24 cellular contexts compared by ENCODE assay signal in genomic region chr15:40812721-40813425, GRCh38. TPM values are rescaled to one million over a fixed set of nuclear protein-coding genes. Genes with fewer than 3 reads are reported as not detected.
"Had no signal": no experiment of that assay in that cellular context is flagged by ENCODE, and none has a peak within 500 bp of the region (broad histone marks: within the 10 kb centered on the region; RNA-seq: fewer than 3 reads in every experiment).

No MANE protein-coding gene starts in this region.

- H3K4me3 Mint-ChIP-seq: natural killer cell; stimulated activated naive CD8-positive, alpha-beta T cell treated with anti-CD3 and anti-CD28 coated beads, Interleukin-15, Interleukin-2, amounts not matched to agents 100 ng/mL and 50 ng/mL, for 24 hours had no signal

- H3K27ac Mint-ChIP-seq: natural killer cell; stimulated activated naive CD8-positive, alpha-beta T cell treated with anti-CD3 and anti-CD28 coated beads, Interleukin-15, Interleukin-2, amounts not matched to agents 100 ng/mL and 50 ng/mL, for 24 hours had no signal

- H3K27ac ChIP-seq: coronary artery, heart left ventricle, psoas muscle, right lobe of liver, tibial nerve had no signal

- H3K9me3 ChIP-seq: heart left ventricle, psoas muscle, right lobe of liver, tibial nerve had no signal

- H3K4me3 ChIP-seq: coronary artery, heart left ventricle, psoas muscle, right lobe of liver, tibial nerve had no signal

- H3K9me3 Mint-ChIP-seq: natural killer cell; stimulated activated naive CD8-positive, alpha-beta T cell treated with anti-CD3 and anti-CD28 coated beads, Interleukin-15, Interleukin-2, amounts not matched to agents 100 ng/mL and 50 ng/mL, for 24 hours had no signal

- H3K27me3 Mint-ChIP-seq: stimulated activated naive CD8-positive, alpha-beta T cell treated with anti-CD3 and anti-CD28 coated beads, Interleukin-15, Interleukin-2, amounts not matched to agents 100 ng/mL and 50 ng/mL, for 24 hours had no signal

- DNase-seq: caudate nucleus; effector CD4-positive, alpha-beta T cell; foreskin melanocyte; heart left ventricle; hippocampal formation; left colon; left ventricle myocardium superior; mesendoderm; natural killer cell; retina; right lobe of liver had no signal

- H3K36me3 Mint-ChIP-seq: natural killer cell had no signal

- H3K27me3 ChIP-seq: heart left ventricle, right lobe of liver, tibial nerve had no signal

RNA-seq across cellular contexts. Expression of gene PPP1R14D, which starts 15.6 kb away (rescaled TPM):
- total RNA-seq: cerebellum, dermis microvascular lymphatic vessel endothelial cell, heart left ventricle, kidney epithelial cell, left ventricle myocardium superior, lung microvascular endothelial cell, mononuclear cell, myocyte, natural killer cell, omental fat pad, psoas muscle, right lobe of liver, temporal lobe, tibial nerve, ureter had no signal
- polyA plus RNA-seq: heart left ventricle, psoas muscle had no signal

RNA-seq across cellular contexts. Expression of gene SPINT1, which starts 31.0 kb away (rescaled TPM):
- total RNA-seq: myocyte had no signal

RNA-seq across cellular contexts. Expression of gene C15orf62, which starts 43.1 kb away (rescaled TPM):
- total RNA-seq: left ventricle myocardium superior, myocyte, psoas muscle, temporal lobe had no signal
